In genomic region chr13:40933508-40933907, GRCh38 we compare ENCODE assay signal across 1 cellular context.
TF ChIP-seq lines count a peak whose summit lies in the region.

No MANE protein-coding gene starts in this region.

TF ChIP-seq in WTC11, 78 proteins besides CTCF, POLR2A, EP300 and RAD21 (continued from another document):
- TF ChIP-seq ZNF281 (CRISPR knock-in tag; IDR thresholded peaks at IDR 0.05) (no peak), NFATC4 (CRISPR knock-in tag; IDR thresholded peaks at IDR 0.05) (no peak), ATF3 (CRISPR knock-in tag; conservative IDR thresholded peaks at IDR 0.05) (no peak), ZBTB43 (CRISPR knock-in tag; IDR thresholded peaks at IDR 0.05) (no peak), ZBTB21 (CRISPR knock-in tag; IDR thresholded peaks at IDR 0.05; ENCODE audit: borderline replicate concordance) (no peak), NR3C1 (CRISPR knock-in tag; conservative IDR thresholded peaks at IDR 0.05; ENCODE audit: low read depth) (no peak), ATF2 (CRISPR knock-in tag; IDR thresholded peaks at IDR 0.05; ENCODE audit: borderline replicate concordance, low read depth) (no peak), MYBL2 (CRISPR knock-in tag; IDR thresholded peaks at IDR 0.05) (no peak), SP1 (CRISPR knock-in tag; conservative IDR thresholded peaks at IDR 0.05) (no peak), PRRX2 (CRISPR knock-in tag; IDR thresholded peaks at IDR 0.05) (no peak)
- TF ChIP-seq, protein P1, sequence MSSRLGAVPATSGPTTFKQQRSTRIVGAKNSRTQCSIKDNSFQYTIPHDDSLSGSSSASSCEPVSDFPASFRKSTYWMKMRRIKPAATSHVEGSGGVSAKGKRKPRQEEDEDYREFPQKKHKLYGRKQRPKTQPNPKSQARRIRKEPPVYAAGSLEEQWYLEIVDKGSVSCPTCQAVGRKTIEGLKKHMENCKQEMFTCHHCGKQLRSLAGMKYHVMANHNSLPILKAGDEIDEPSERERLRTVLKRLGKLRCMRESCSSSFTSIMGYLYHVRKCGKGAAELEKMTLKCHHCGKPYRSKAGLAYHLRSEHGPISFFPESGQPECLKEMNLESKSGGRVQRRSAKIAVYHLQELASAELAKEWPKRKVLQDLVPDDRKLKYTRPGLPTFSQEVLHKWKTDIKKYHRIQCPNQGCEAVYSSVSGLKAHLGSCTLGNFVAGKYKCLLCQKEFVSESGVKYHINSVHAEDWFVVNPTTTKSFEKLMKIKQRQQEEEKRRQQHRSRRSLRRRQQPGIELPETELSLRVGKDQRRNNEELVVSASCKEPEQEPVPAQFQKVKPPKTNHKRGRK (CRISPR knock-in tag; IDR thresholded peaks at IDR 0.05; ENCODE audit: borderline replicate concordance) = no peak
